In the genomic region with DNA sequence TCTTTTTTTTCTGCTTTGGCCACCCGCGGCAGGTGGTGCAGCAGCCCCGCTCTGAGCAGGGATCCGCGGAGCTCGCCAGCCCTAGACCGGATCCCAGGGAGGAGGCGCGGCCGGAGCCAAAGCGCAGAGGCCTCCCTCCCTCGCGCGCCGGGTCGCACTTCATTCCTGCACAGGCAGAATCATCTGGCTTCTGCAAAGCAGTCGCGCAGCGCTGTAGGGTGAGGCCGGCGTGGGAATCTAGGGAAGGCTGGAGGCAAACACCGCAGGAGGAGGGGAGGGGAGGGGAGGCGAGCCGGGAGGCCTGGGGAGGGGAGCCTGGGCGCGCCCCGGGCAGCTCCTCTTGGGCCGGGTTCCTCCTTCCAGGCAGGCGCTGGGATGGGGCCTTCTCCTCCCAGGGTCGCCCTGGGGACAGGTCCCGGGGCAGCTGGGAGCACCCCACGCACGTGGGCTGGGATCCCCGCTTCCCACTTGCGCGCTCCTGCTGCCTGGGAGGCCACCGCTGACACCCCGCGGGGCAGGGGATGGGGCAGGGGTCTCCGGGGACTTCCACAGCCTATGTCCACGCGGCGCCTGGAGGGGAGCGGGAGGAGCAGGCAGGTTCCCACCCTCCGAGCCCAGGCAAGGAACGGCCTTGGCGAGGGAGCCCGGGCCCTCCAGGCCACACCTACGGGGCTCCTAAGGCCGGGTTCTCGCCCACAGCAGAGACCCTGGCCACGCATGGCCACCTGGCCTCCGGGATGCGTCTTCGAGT, we compare ENCODE assay signal across 10 cellular contexts. TPM values are rescaled to one million over a fixed set of nuclear protein-coding genes. Genes with fewer than 3 reads are reported as not detected.
A peak's percentile ranks its signal among the peaks of the same experiment; 100 is the strongest.
DNase-seq lines count a peak whose midpoint lies in the region; ATAC-seq and TF ChIP-seq lines count a peak whose summit lies in the region.
"Had no signal": no experiment of that assay in that cellular context is flagged by ENCODE, and none has a peak within 500 bp of the region (broad histone marks: within the 10 kb centered on the region; RNA-seq: fewer than 3 reads in every experiment).

No MANE protein-coding gene starts in this region.

- peaks cover 0 to 43% (median 0%) of the 10 kb centered on the region in 4 donors for H3K4me1 ChIP-seq in Peyer's patch

- H3K9me3 ChIP-seq in Peyer's patch, result no peaks in the 10 kb centered on the region

- H3K4me1 Mint-ChIP-seq in mesothelial cell of epicardium (peaks cover 61% of the 10 kb centered on the region), T-cell (peaks cover 68 to 79% (median 78%) of the 10 kb centered on the region in 3 donors)

- POLR2A ChIA-PET in T-cell (lab: Charles Lee), result no interaction called here

- H3K27ac Mint-ChIP-seq in mesothelial cell of epicardium (peak overlapping the region; percentile 85), T-cell (no peak overlapping the region)
- H3K27ac Mint-ChIP-seq: activated CD4-positive, alpha-beta T cell treated with anti-CD3 and anti-CD28 coated beads, Interleukin-2, amount 10 ng/mL, durations not matched to agents 24 days and 14 days had no signal

- H3K36me3 ChIP-seq in Peyer's patch, result no peaks in the 10 kb centered on the region

- no peak for DNase-seq in Peyer's patch
- DNase-seq in fibroblast of pulmonary artery (ENCODE audit: low read depth), result no peak
- peak; percentile 49 to 73 for DNase-seq in mesothelial cell of epicardium (ENCODE audit: low spot score in 2 of 2, unreplicated experiment in 2 of 2)
- DNase-seq in substantia nigra (lab: John Stamatoyannopoulos, UW), result peak in 5 of 49 donors; percentile 24 to 41 (median 31)
- no peak for DNase-seq in HuH-7.5 (ENCODE audit: low spot score)
- no peak for DNase-seq in G401 (ENCODE audit: low spot score)
- DNase-seq in T-cell, result no peak
- DNase-seq: activated CD4-positive, alpha-beta T cell treated with anti-CD3 and anti-CD28 coated beads, Interleukin-2, amount 10 ng/mL, durations not matched to agents 24 days and 14 days; effector memory CD8-positive, alpha-beta T cell had no signal

- H3K27ac ChIP-seq in Peyer's patch (peak overlapping the region; percentile 10 to 64 (median 42)), substantia nigra (ENCODE audit: low read depth, low read length, poor library complexity, severe bottlenecking) (peak overlapping the region; percentile 12)

- TF ChIP-seq CTCF in Peyer's patch (IDR thresholded peaks at IDR 0.05) (no peak), fibroblast of pulmonary artery (IDR thresholded peaks at IDR 0.05; ENCODE audit: low read length, missing control alignments) (no peak), mesothelial cell of epicardium (IDR thresholded peaks at IDR 0.05; ENCODE audit: unreplicated experiment) (no peak)

- no peak for TF ChIP-seq POLR2A in Peyer's patch (IDR thresholded peaks at IDR 0.05)

- H3K27me3 ChIP-seq in Peyer's patch, result no peaks in the 10 kb centered on the region

- CTCF ChIA-PET in T-cell (lab: Charles Lee), result no interaction called here

- H3K36me3 Mint-ChIP-seq in mesothelial cell of epicardium (no peaks in the 10 kb centered on the region), T-cell (peaks cover 49% of the 10 kb centered on the region)

- H3K4me3 ChIP-seq in Peyer's patch, result peak overlapping the region in 2 of 4 donors; percentile 33 to 35
- peak overlapping the region; percentile 42 for H3K4me3 ChIP-seq in fibroblast of pulmonary artery (replicated peaks; ENCODE audit: low read depth, low read length)

- in situ Hi-C loops in G401 (cut with HindIII; ENCODE audit: low sequenced_read_pairs), result no loop called here

- H3K27me3 Mint-ChIP-seq in mesothelial cell of epicardium (ENCODE audit: low read depth) (peaks cover 13% of the 10 kb centered on the region), T-cell (no peaks in the 10 kb centered on the region)
- H3K27me3 Mint-ChIP-seq: activated CD4-positive, alpha-beta T cell treated with anti-CD3 and anti-CD28 coated beads, Interleukin-2, amount 10 ng/mL, durations not matched to agents 24 days and 14 days; effector memory CD8-positive, alpha-beta T cell had no signal

- ATAC-seq in HG03342 (IDR thresholded peaks at IDR 0.05; ENCODE audit: unreplicated experiment) (no peak), T-cell (replicated peaks in 1 of 4) (no peak)
- ATAC-seq: effector memory CD8-positive, alpha-beta T cell had no signal

- peak overlapping the region; percentile 74 for H3K4me3 Mint-ChIP-seq in mesothelial cell of epicardium
- no peak overlapping the region for H3K4me3 Mint-ChIP-seq in T-cell
- H3K4me3 Mint-ChIP-seq: activated CD4-positive, alpha-beta T cell treated with anti-CD3 and anti-CD28 coated beads, Interleukin-2, amount 10 ng/mL, durations not matched to agents 24 days and 14 days; effector memory CD8-positive, alpha-beta T cell had no signal

- H3K9me3 Mint-ChIP-seq in mesothelial cell of epicardium (peaks cover 3% of the 10 kb centered on the region), T-cell (no peaks in the 10 kb centered on the region)
- H3K9me3 Mint-ChIP-seq: activated CD4-positive, alpha-beta T cell treated with anti-CD3 and anti-CD28 coated beads, Interleukin-2, amount 10 ng/mL, durations not matched to agents 24 days and 14 days; effector memory CD8-positive, alpha-beta T cell had no signal

RNA-seq across cellular contexts. Expression of a gene that starts 45.0 kb away (rescaled TPM):
- 10 to 100 TPM; 40.9 to 67.7 (median 51.8) TPM for total RNA-seq in Peyer's patch
- total RNA-seq in mesothelial cell of epicardium, result 19.1 to 20.8 TPM (median 20.6 TPM) in 3 replicates
- 1.3 and 3.4 TPM in 2 replicates for total RNA-seq in G401 (2014; rRNA removed; shearing (Covaris generic))
- 100 to 1,000 TPM; 114 to 185 (median 152) TPM for total RNA-seq in T-cell

Comparison
In these comparisons a context has a peak if more than half of its experiments do, and no peak if none do; other contexts are left out.
1. DNase-seq: peak in mesothelial cell of epicardium (2 of 2); none in Peyer's patch (0 of 3), fibroblast of pulmonary artery (single experiment), HuH-7.5 (single experiment), G401 (single experiment) and T-cell (0 of 34).